31 cellular contexts compared by ENCODE assay signal in genomic region chr13:95212962-95213850, GRCh38.
DNase-seq lines count a peak whose midpoint lies in the region; ATAC-seq and TF ChIP-seq lines count a peak whose summit lies in the region.
"Had no signal": no experiment of that assay in that cellular context is flagged by ENCODE, and none has a peak within 500 bp of the region (broad histone marks: within the 10 kb centered on the region; RNA-seq: fewer than 3 reads in every experiment).

No MANE protein-coding gene starts in this region.

- ATAC-seq in mucosa of descending colon, result peak; percentile 86
- no peak for ATAC-seq in activated CD8-positive, alpha-beta T cell treated with anti-CD3 and anti-CD28 coated beads, Interleukin-2, amount 10 ng/mL, durations not matched to agents 7 days and 5 days
- no peak for ATAC-seq in HG02885 (IDR thresholded peaks at IDR 0.05; ENCODE audit: poor library complexity, unreplicated experiment)
- ATAC-seq: activated CD8-positive, alpha-beta memory T cell treated with anti-CD3 and anti-CD28 coated beads, Interleukin-2, amount 10 ng/mL, durations not matched to agents 7 days and 5 days; HCT116; stimulated activated memory B cell treated with anti-CD40 and anti-IgM and Interleukin-4, amounts not matched to agents 10 μg/mL and 1 μg/mL and 100 μg/mL, for 72 hours had no signal

- intact Hi-C loops in dendritic cell treated with granulocyte-macrophage colony-stimulating factor and Interleukin-4, amounts not matched to agents 40 ng/mL and 50 ng/mL, for 4 days (cut with micrococcal nuclease), result no loop called here
- intact Hi-C loops in mucosa of descending colon (cut with DNase I, micrococcal nuclease), result no loop called here

- peaks cover 16% of the 10 kb centered on the region for H3K4me1 Mint-ChIP-seq in dendritic cell treated with granulocyte-macrophage colony-stimulating factor and Interleukin-4, amounts not matched to agents 40 ng/mL and 50 ng/mL, for 4 days (ENCODE audit: low read depth)
- no peaks in the 10 kb centered on the region for H3K4me1 Mint-ChIP-seq in activated CD8-positive, alpha-beta T cell treated with anti-CD3 and anti-CD28 coated beads, Interleukin-2, amount 10 ng/mL, durations not matched to agents 7 days and 5 days (ENCODE audit: low read depth)
- no peaks in the 10 kb centered on the region for H3K4me1 Mint-ChIP-seq in immature natural killer cell
- H3K4me1 Mint-ChIP-seq: activated CD8-positive, alpha-beta memory T cell treated with anti-CD3 and anti-CD28 coated beads, Interleukin-2, amount 10 ng/mL, durations not matched to agents 7 days and 5 days; neural progenitor cell had no signal

- H3K9me3 Mint-ChIP-seq in dendritic cell treated with granulocyte-macrophage colony-stimulating factor and Interleukin-4, amounts not matched to agents 40 ng/mL and 50 ng/mL, for 4 days, result no peaks in the 10 kb centered on the region
- H3K9me3 Mint-ChIP-seq in activated CD8-positive, alpha-beta T cell treated with anti-CD3 and anti-CD28 coated beads, Interleukin-2, amount 10 ng/mL, durations not matched to agents 7 days and 5 days (ENCODE audit: insufficient read depth), result no peaks in the 10 kb centered on the region
- no peaks in the 10 kb centered on the region for H3K9me3 Mint-ChIP-seq in immature natural killer cell
- H3K9me3 Mint-ChIP-seq: activated B cell treated with CpG ODN at 0.5 μM for 24 hours; IgD-negative memory B cell; neural progenitor cell; stimulated activated memory B cell treated with anti-CD40 and anti-IgM and Interleukin-4, amounts not matched to agents 10 μg/mL and 1 μg/mL and 100 μg/mL, for 72 hours; T-helper 2 cell treated with Interferon-gamma antibody and Interleukin-4, amounts not matched to agents 5 μg/mL and 100 μg/mL, for 36 hours had no signal

- DNase-seq in DMS 273 treated with DMSO at 0.1 percent for 48 hours (lab: John Stamatoyannopoulos, UW), result peak; percentile 46
- peak; percentile 77 for DNase-seq in NCI-H2171 treated with DMSO at 0.1 percent for 48 hours (lab: John Stamatoyannopoulos, UW)
- DNase-seq in mucosa of descending colon, result no peak
- no peak for DNase-seq in activated CD8-positive, alpha-beta T cell treated with anti-CD3 and anti-CD28 coated beads, Interleukin-2, amount 10 ng/mL, durations not matched to agents 7 days and 5 days
- no peak for DNase-seq in WERI-Rb-1
- DNase-seq in immature natural killer cell, result no peak
- DNase-seq: activated B cell treated with CpG ODN at 0.5 μM for 24 hours; activated CD4-positive, alpha-beta T cell treated with anti-CD3 and anti-CD28 coated beads, Interleukin-2, amount 50 U/mL, for 1 hour; activated CD8-positive, alpha-beta memory T cell treated with anti-CD3 and anti-CD28 coated beads, Interleukin-2, amount 10 ng/mL, durations not matched to agents 7 days and 5 days; activated T-cell treated with anti-CD3 and anti-CD28 coated beads, Interleukin-2, amount 50 U/mL, for 48 hours; BE2C; Caco-2; cerebellar nuclear complex; DND-41; NCI-H1105 treated with DMSO at 0.1 percent for 48 hours; NCI-H2029 treated with DMSO at 0.1 percent for 48 hours; NCI-H345; NCI-H774; Right ventricle myocardium superior; stimulated activated CD4-positive, alpha-beta T cell treated with anti-CD3 and anti-CD28 coated beads, Interleukin-4, amount 100 ng/mL, for 4 hours had no signal

- no peaks in the 10 kb centered on the region for H3K27me3 ChIP-seq in WERI-Rb-1 (ENCODE audit: insufficient read depth, low read depth, severe bottlenecking)
- H3K27me3 ChIP-seq: BE2C, neural progenitor cell, suprapubic skin had no signal

- H3K27ac ChIP-seq in WERI-Rb-1, result no peak overlapping the region
- H3K27ac ChIP-seq: neural progenitor cell, suprapubic skin had no signal

- TF ChIP-seq CTCF in mucosa of descending colon (IDR thresholded peaks at IDR 0.05) (no peak), WERI-Rb-1 (IDR thresholded peaks at IDR 0.05; ENCODE audit: low read depth, low read length) (no peak)

- POLR2A ChIA-PET in activated CD8-positive, alpha-beta T cell treated with anti-CD3 and anti-CD28 coated beads, Interleukin-2, amount 10 ng/mL, durations not matched to agents 7 days and 5 days (lab: Charles Lee), result no interaction called here

- no peaks in the 10 kb centered on the region for H3K4me1 ChIP-seq in mucosa of descending colon (ENCODE audit: low read depth)
- H3K4me1 ChIP-seq: BE2C, Caco-2, neural progenitor cell, suprapubic skin had no signal

- H3K36me3 Mint-ChIP-seq in dendritic cell treated with granulocyte-macrophage colony-stimulating factor and Interleukin-4, amounts not matched to agents 40 ng/mL and 50 ng/mL, for 4 days (ENCODE audit: low read depth), result peaks cover 38% of the 10 kb centered on the region
- H3K36me3 Mint-ChIP-seq in activated CD8-positive, alpha-beta T cell treated with anti-CD3 and anti-CD28 coated beads, Interleukin-2, amount 10 ng/mL, durations not matched to agents 7 days and 5 days (ENCODE audit: low read depth), result no peaks in the 10 kb centered on the region
- peaks cover 11 to 17% (median 17%) of the 10 kb centered on the region in 3 donors for H3K36me3 Mint-ChIP-seq in immature natural killer cell

- H3K4me3 ChIP-seq in mucosa of descending colon (no peak overlapping the region), WERI-Rb-1 (ENCODE audit: low read depth, low read length) (no peak overlapping the region)
- H3K4me3 ChIP-seq: lung, neural progenitor cell, suprapubic skin had no signal

- CTCF ChIA-PET in activated CD8-positive, alpha-beta T cell treated with anti-CD3 and anti-CD28 coated beads, Interleukin-2, amount 10 ng/mL, durations not matched to agents 7 days and 5 days (lab: Charles Lee), result no interaction called here

- H3K9me3 ChIP-seq in mucosa of descending colon, result no peaks in the 10 kb centered on the region
- no peaks in the 10 kb centered on the region for H3K9me3 ChIP-seq in WERI-Rb-1 (ENCODE audit: severe bottlenecking)
- H3K9me3 ChIP-seq: BE2C, Caco-2, suprapubic skin had no signal

- no peaks in the 10 kb centered on the region for H3K36me3 ChIP-seq in mucosa of descending colon (ENCODE audit: low read depth)
- H3K36me3 ChIP-seq in WERI-Rb-1, result peaks cover 10% of the 10 kb centered on the region
- H3K36me3 ChIP-seq: BE2C, neural progenitor cell, suprapubic skin had no signal

- peak overlapping the region; percentile 20 for H3K4me3 Mint-ChIP-seq in dendritic cell treated with granulocyte-macrophage colony-stimulating factor and Interleukin-4, amounts not matched to agents 40 ng/mL and 50 ng/mL, for 4 days
- no peak overlapping the region for H3K4me3 Mint-ChIP-seq in activated CD8-positive, alpha-beta T cell treated with anti-CD3 and anti-CD28 coated beads, Interleukin-2, amount 10 ng/mL, durations not matched to agents 7 days and 5 days
- no peak overlapping the region for H3K4me3 Mint-ChIP-seq in immature natural killer cell
- H3K4me3 Mint-ChIP-seq: activated B cell treated with CpG ODN at 0.5 μM for 24 hours; activated CD8-positive, alpha-beta memory T cell treated with anti-CD3 and anti-CD28 coated beads, Interleukin-2, amount 10 ng/mL, durations not matched to agents 7 days and 5 days; brain; IgD-negative memory B cell; neural progenitor cell; stimulated activated memory B cell treated with anti-CD40 and anti-IgM and Interleukin-4, amounts not matched to agents 10 μg/mL and 1 μg/mL and 100 μg/mL, for 72 hours; T-helper 2 cell treated with Interferon-gamma antibody and Interleukin-4, amounts not matched to agents 5 μg/mL and 100 μg/mL, for 36 hours had no signal

- H3K27ac Mint-ChIP-seq in dendritic cell treated with granulocyte-macrophage colony-stimulating factor and Interleukin-4, amounts not matched to agents 40 ng/mL and 50 ng/mL, for 4 days, result peak overlapping the region; percentile 89
- no peak overlapping the region for H3K27ac Mint-ChIP-seq in activated CD8-positive, alpha-beta T cell treated with anti-CD3 and anti-CD28 coated beads, Interleukin-2, amount 10 ng/mL, durations not matched to agents 7 days and 5 days
- H3K27ac Mint-ChIP-seq in immature natural killer cell, result no peak overlapping the region
- H3K27ac Mint-ChIP-seq: activated B cell treated with CpG ODN at 0.5 μM for 24 hours; activated CD8-positive, alpha-beta memory T cell treated with anti-CD3 and anti-CD28 coated beads, Interleukin-2, amount 10 ng/mL, durations not matched to agents 7 days and 5 days; brain; neural progenitor cell; progenitor cell of endocrine pancreas; stimulated activated memory B cell treated with anti-CD40 and anti-IgM and Interleukin-4, amounts not matched to agents 10 μg/mL and 1 μg/mL and 100 μg/mL, for 72 hours; T-helper 2 cell treated with Interferon-gamma antibody and Interleukin-4, amounts not matched to agents 5 μg/mL and 100 μg/mL, for 36 hours had no signal

- H3K27me3 Mint-ChIP-seq in dendritic cell treated with granulocyte-macrophage colony-stimulating factor and Interleukin-4, amounts not matched to agents 40 ng/mL and 50 ng/mL, for 4 days, result no peaks in the 10 kb centered on the region
- no peaks in the 10 kb centered on the region for H3K27me3 Mint-ChIP-seq in activated CD8-positive, alpha-beta T cell treated with anti-CD3 and anti-CD28 coated beads, Interleukin-2, amount 10 ng/mL, durations not matched to agents 7 days and 5 days (ENCODE audit: low read depth)
- no peaks in the 10 kb centered on the region for H3K27me3 Mint-ChIP-seq in immature natural killer cell (ENCODE audit: low read depth in 3 of 3)
- H3K27me3 Mint-ChIP-seq: activated B cell treated with CpG ODN at 0.5 μM for 24 hours; activated CD8-positive, alpha-beta memory T cell treated with anti-CD3 and anti-CD28 coated beads, Interleukin-2, amount 10 ng/mL, durations not matched to agents 7 days and 5 days; IgD-negative memory B cell; progenitor cell of endocrine pancreas; stimulated activated memory B cell treated with anti-CD40 and anti-IgM and Interleukin-4, amounts not matched to agents 10 μg/mL and 1 μg/mL and 100 μg/mL, for 72 hours had no signal

Comparison
In these comparisons a context has a peak if more than half of its experiments do, and no peak if none do; other contexts are left out.
1. DNase-seq: peak in DMS 273 treated with DMSO at 0.1 percent for 48 hours (single experiment) and NCI-H2171 treated with DMSO at 0.1 percent for 48 hours (single experiment); none in mucosa of descending colon (0 of 3), activated CD8-positive, alpha-beta T cell treated with anti-CD3 and anti-CD28 coated beads, Interleukin-2, amount 10 ng/mL, durations not matched to agents 7 days and 5 days (single experiment), WERI-Rb-1 (single experiment) and immature natural killer cell (0 of 3).